6 cellular contexts compared by ENCODE assay signal in the genomic region with DNA sequence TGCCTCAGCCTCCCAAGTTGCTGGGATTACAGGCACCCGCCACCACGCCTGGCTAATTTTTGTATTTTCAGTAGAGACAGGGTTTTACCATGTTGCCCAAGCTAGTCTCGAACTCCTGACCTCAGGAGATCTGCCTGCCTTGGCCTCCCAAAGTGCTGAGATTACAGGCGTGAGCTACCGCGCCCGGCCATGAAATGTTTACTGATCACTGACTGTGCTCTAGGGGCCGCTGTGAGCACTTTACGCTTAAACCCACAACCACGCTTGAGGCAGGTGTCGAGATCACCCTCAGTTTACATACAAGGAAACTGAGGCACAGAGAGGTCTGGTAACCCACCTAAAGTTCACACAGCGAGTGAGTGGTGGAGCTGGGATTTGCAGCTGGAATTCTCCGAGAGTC. TPM values are rescaled to one million over a fixed set of nuclear protein-coding genes. Genes with fewer than 3 reads are reported as not detected.
"Had no signal": no experiment of that assay in that cellular context is flagged by ENCODE, and none has a peak within 500 bp of the region (broad histone marks: within the 10 kb centered on the region; RNA-seq: fewer than 3 reads in every experiment).

No MANE protein-coding gene starts in this region.

RNA-seq across cellular contexts. Expression of a gene that starts 24.7 kb away (rescaled TPM):
- total RNA-seq: GM23248, H4, IMR-90 had no signal
- polyA plus RNA-seq: GM23248 had no signal

RNA-seq across cellular contexts. Expression of a gene that starts 52.7 kb away (rescaled TPM):
- total RNA-seq: GM23248, H4, H7, HFFc6, HT1080, IMR-90 had no signal
- polyA plus RNA-seq: GM23248, IMR-90 had no signal
